ENCODE assay signal across 8 cellular contexts in genomic region chr1:235011599-235012435, GRCh38.
DNase-seq lines count a peak whose midpoint lies in the region; ATAC-seq and TF ChIP-seq lines count a peak whose summit lies in the region.

No MANE protein-coding gene starts in this region.

- peaks cover 31 to 34% of the 10 kb centered on the region in 2 experiments for H3K4me1 Mint-ChIP-seq in H9

- no peaks in the 10 kb centered on the region for H4K20me1 ChIP-seq in H9 (ENCODE audit: control insufficient read depth, insufficient read depth, insufficient read length)

- ATAC-seq in HG02571 (IDR thresholded peaks at IDR 0.05; ENCODE audit: unreplicated experiment), result peak; percentile 72

- H3T11ph ChIP-seq in H9 (ENCODE audit: low read length), result no peak overlapping the region

- no peaks in the 10 kb centered on the region for H3K79me2 ChIP-seq in H9 (ENCODE audit: insufficient read depth, low read length)

- DNase-seq in GM12865 (ENCODE audit: low read depth), result peak; percentile 100
- DNase-seq in NCI-H226, result peak; percentile 87
- DNase-seq in activated CD8-positive, alpha-beta memory T cell treated with anti-CD3 and anti-CD28 coated beads for 1 hour (ENCODE audit: extremely low read depth in 1 of 2, low read depth in 1 of 2), result peak; percentile 81 to 91
- peak; percentile 92 to 94 (median 93) for DNase-seq in effector memory CD4-positive, alpha-beta T cell
- DNase-seq in neuronal stem cell (ENCODE audit: low spot score), result no peak
- DNase-seq in H9, result no peak

- no peak for TF ChIP-seq CTCF in GM12865 (IDR thresholded peaks at IDR 0.05; ENCODE audit: insufficient read depth, low read depth, low read length, missing control alignments)
- no peak for TF ChIP-seq CTCF in H9 (conservative IDR thresholded peaks at IDR 0.05)

- H2BK12ac ChIP-seq in neuronal stem cell (ENCODE audit: low read length), result no peak overlapping the region
- no peak overlapping the region for H2BK12ac ChIP-seq in H9 (ENCODE audit: insufficient read length, low read depth, low read length)

- H3K23me2 ChIP-seq in H9 (ENCODE audit: insufficient read length, low read depth, low read length, poor library complexity, severe bottlenecking), result no peaks in the 10 kb centered on the region

- H3K27me3 Mint-ChIP-seq in H9 (ENCODE audit: low read depth), result no peaks in the 10 kb centered on the region; the same call in none of the 2 replicates

- H3K36me3 ChIP-seq in effector memory CD4-positive, alpha-beta T cell (ENCODE audit: control insufficient read depth, insufficient read depth, low read length), result no peaks in the 10 kb centered on the region
- no peaks in the 10 kb centered on the region for H3K36me3 ChIP-seq in neuronal stem cell (replicated peaks in 1 of 2; ENCODE audit: control insufficient read depth in 2 of 2, insufficient read depth in 2 of 2, low read length in 2 of 2)

- no peak overlapping the region for H4K5ac ChIP-seq in H9 (ENCODE audit: insufficient read length, low read depth, low read length)

- H3K27ac Mint-ChIP-seq in H9, result peak overlapping the region in 1 of 3 experiments; percentile 11; a peak in 1 of 7 replicates

- H2AK5ac ChIP-seq in neuronal stem cell (ENCODE audit: low read depth, low read length), result no peak overlapping the region
- H2AK5ac ChIP-seq in H9 (ENCODE audit: insufficient read length, low read length), result no peak overlapping the region

- no peak overlapping the region for H3K4me2 ChIP-seq in neuronal stem cell (ENCODE audit: insufficient read depth, low read length, poor library complexity, severe bottlenecking)
- no peak overlapping the region for H3K4me2 ChIP-seq in H9 (ENCODE audit: insufficient read depth, insufficient read length, low read length)

- H3K23ac ChIP-seq in neuronal stem cell (ENCODE audit: low read depth, low read length, poor library complexity) (no peak overlapping the region), H9 (ENCODE audit: insufficient read length, low read depth, low read length) (no peak overlapping the region)

- H3K9me3 ChIP-seq in effector memory CD4-positive, alpha-beta T cell (ENCODE audit: control insufficient read depth, low read length), result no peaks in the 10 kb centered on the region
- H3K9me3 ChIP-seq in neuronal stem cell (replicated peaks in 1 of 2; ENCODE audit: control insufficient read depth in 2 of 2, insufficient read depth in 1 of 2, low read depth in 1 of 2, low read length in 2 of 2) (peaks cover 4 to 7% of the 10 kb centered on the region in 2 donors), H9 (ENCODE audit: control insufficient read depth, low read depth, low read length) (no peaks in the 10 kb centered on the region)

- H2BK5ac ChIP-seq in neuronal stem cell (ENCODE audit: low read length), result no peak overlapping the region
- H2BK5ac ChIP-seq in H9 (ENCODE audit: insufficient read length, low read length), result no peak overlapping the region

- no peak overlapping the region for H4K91ac ChIP-seq in neuronal stem cell (ENCODE audit: low read depth, low read length, poor library complexity)
- H4K91ac ChIP-seq in H9 (ENCODE audit: insufficient read length, low read depth, low read length), result no peak overlapping the region

- peak overlapping the region; percentile 94 for H3K27ac ChIP-seq in effector memory CD4-positive, alpha-beta T cell (ENCODE audit: insufficient read depth, low read length, poor library complexity, severe bottlenecking)
- H3K27ac ChIP-seq in neuronal stem cell (replicated peaks; ENCODE audit: low read length) (no peak overlapping the region), temporal lobe (ENCODE audit: low read depth, low read length) (peak overlapping the region; percentile 65), H9 (ENCODE audit: insufficient read length, low read depth, low read length) (no peak overlapping the region)

- H2AFZ ChIP-seq in neuronal stem cell (ENCODE audit: low read length) (peak overlapping the region; percentile 80), H9 (ENCODE audit: low read length) (no peak overlapping the region)

- no peak overlapping the region for H3K4ac ChIP-seq in neuronal stem cell (ENCODE audit: low read length)
- H3K4ac ChIP-seq in H9 (ENCODE audit: low read depth, low read length), result no peak overlapping the region

- no peak overlapping the region for H4K8ac ChIP-seq in neuronal stem cell (ENCODE audit: low read depth, low read length)
- no peak overlapping the region for H4K8ac ChIP-seq in H9 (replicated peaks; ENCODE audit: insufficient read length, low read depth, low read length)

- no peak overlapping the region for H3K56ac ChIP-seq in H9 (ENCODE audit: insufficient read length, low read depth, low read length)

- H3K4me3 ChIP-seq in GM12865 (ENCODE audit: low read depth, low read length), result peak overlapping the region; percentile 44
- peak overlapping the region; percentile 16 for H3K4me3 ChIP-seq in effector memory CD4-positive, alpha-beta T cell (ENCODE audit: insufficient read depth, low read depth, low read length, poor library complexity, severe bottlenecking)
- no peak overlapping the region for H3K4me3 ChIP-seq in neuronal stem cell (ENCODE audit: low read length in 2 of 2)

- H2BK15ac ChIP-seq in neuronal stem cell (ENCODE audit: low read length) (no peak overlapping the region), H9 (ENCODE audit: low read depth, low read length) (no peak overlapping the region)

- no peak overlapping the region for H3K4me3 Mint-ChIP-seq in H9

- peak overlapping the region; percentile 2 for H3K18ac ChIP-seq in neuronal stem cell (ENCODE audit: low read length)
- H3K18ac ChIP-seq in H9 (ENCODE audit: insufficient read length, low read depth, low read length), result no peak overlapping the region

- H2BK120ac ChIP-seq in neuronal stem cell (ENCODE audit: low read depth, low read length) (no peak overlapping the region), H9 (ENCODE audit: low read depth, low read length, poor library complexity, severe bottlenecking) (no peak overlapping the region)

- H3K36me3 Mint-ChIP-seq in H9 (ENCODE audit: insufficient read depth in 1 of 3, low read depth in 3 of 3), result peaks cover 2 to 9% (median 9%) of the 10 kb centered on the region in 3 experiments; a peak in 6 of 7 replicates

- H3K14ac ChIP-seq in neuronal stem cell (ENCODE audit: low read length), result no peak overlapping the region
- H3K14ac ChIP-seq in H9 (ENCODE audit: insufficient read depth, low read length), result no peak overlapping the region

- no peaks in the 10 kb centered on the region for H3K79me1 ChIP-seq in neuronal stem cell (ENCODE audit: low read depth, low read length)
- no peaks in the 10 kb centered on the region for H3K79me1 ChIP-seq in H9 (ENCODE audit: insufficient read depth, low read depth, low read length, poor library complexity, severe bottlenecking)

- H2BK20ac ChIP-seq in H9 (ENCODE audit: low read depth, low read length, poor library complexity, severe bottlenecking), result no peak overlapping the region

- peaks cover 7 to 12% of the 10 kb centered on the region in 2 experiments; a peak in 4 of 5 replicates for H3K9me3 Mint-ChIP-seq in H9

- H3K27me3 ChIP-seq in effector memory CD4-positive, alpha-beta T cell (replicated peaks; ENCODE audit: control insufficient read depth, insufficient read depth, low read length, poor library complexity, severe bottlenecking), result no peaks in the 10 kb centered on the region
- H3K27me3 ChIP-seq in neuronal stem cell (ENCODE audit: control insufficient read depth in 3 of 3, insufficient read depth in 3 of 3, low read depth in 1 of 3, low read length in 3 of 3) (no peaks in the 10 kb centered on the region), H9 (ENCODE audit: insufficient read depth, low read length) (no peaks in the 10 kb centered on the region; the same call in 1 of the 2 replicates)

- no CpG with 5 or more reads among the region's 22 CpGs for WGBS in neuronal stem cell (ENCODE audit: extremely low coverage in 2 of 2, insufficient read length in 2 of 2, insufficient replicate concordance in 1 of 2), 2 donors
- no CpG with 5 or more reads among the region's 22 CpGs for WGBS in H9 (ENCODE audit: extremely low coverage, insufficient read length, low lambda C conversion rate)

- H3K9ac ChIP-seq in neuronal stem cell (ENCODE audit: low read depth, low read length, poor library complexity) (no peak overlapping the region), H9 (ENCODE audit: extremely low read depth, insufficient read length, low read length) (no peak overlapping the region)

- peaks cover 26% of the 10 kb centered on the region for H3K4me1 ChIP-seq in effector memory CD4-positive, alpha-beta T cell (ENCODE audit: control insufficient read depth, insufficient read depth, low read length, poor library complexity, severe bottlenecking)
- H3K4me1 ChIP-seq in neuronal stem cell (ENCODE audit: control insufficient read depth in 2 of 2, insufficient read depth in 1 of 2, low read depth in 1 of 2, low read length in 2 of 2) (peaks cover 2 to 10% of the 10 kb centered on the region in 2 donors), H9 (ENCODE audit: insufficient read depth, low read length) (no peaks in the 10 kb centered on the region)

Comparison
In these comparisons a context has a peak if more than half of its experiments do, and no peak if none do; other contexts are left out.
1. DNase-seq: peak in GM12865 (single experiment), NCI-H226 (single experiment), activated CD8-positive, alpha-beta memory T cell treated with anti-CD3 and anti-CD28 coated beads for 1 hour (2 of 2) and effector memory CD4-positive, alpha-beta T cell (3 of 3); none in neuronal stem cell (single experiment) and H9 (single experiment).
2. H3K4me3 ChIP-seq: peak in GM12865 (single experiment) and effector memory CD4-positive, alpha-beta T cell (single experiment); none in neuronal stem cell (0 of 2).
3. H3K27ac ChIP-seq: peak in effector memory CD4-positive, alpha-beta T cell (single experiment) and temporal lobe (single experiment); none in neuronal stem cell (single experiment) and H9 (single experiment).